1 cellular context compared by ENCODE assay signal in the genomic region with DNA sequence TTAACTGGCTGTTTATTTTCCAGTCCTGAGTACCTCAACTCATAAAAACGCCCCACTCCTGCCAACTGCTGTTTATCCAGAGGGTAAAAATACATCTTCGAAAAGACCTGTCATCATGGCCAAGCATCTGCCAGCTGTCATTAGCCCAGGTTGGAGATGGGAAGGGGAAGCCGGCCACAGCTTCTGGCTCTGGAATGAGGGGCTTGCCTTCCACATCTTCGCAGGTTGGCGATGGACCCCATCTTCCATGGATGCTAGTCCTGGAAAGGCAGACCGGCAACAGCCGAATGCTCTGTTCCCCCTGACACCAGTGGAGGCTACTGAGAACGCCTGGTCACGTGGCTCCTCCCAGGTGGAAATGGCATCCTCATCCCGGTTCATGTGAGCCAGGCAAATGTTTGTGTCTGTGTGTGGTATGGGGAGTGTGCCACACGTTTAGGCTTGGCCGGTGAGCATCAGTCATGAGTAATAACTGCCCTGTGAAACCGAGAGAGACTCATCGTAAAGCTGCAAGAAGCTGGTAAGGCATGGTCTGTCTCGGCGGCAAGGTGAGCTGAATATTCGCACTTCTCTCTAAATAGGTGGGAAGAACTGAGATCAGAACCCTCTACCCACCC.
TF ChIP-seq lines count a peak whose summit lies in the region.

No MANE protein-coding gene starts in this region.

TF ChIP-seq in HEK293, 187 proteins besides CTCF, POLR2A, EP300 and RAD21:
- TF ChIP-seq ZNF544 (tag by site-specific recombination; IDR thresholded peaks at IDR 0.05) (no peak), ZIC2 (tag by site-specific recombination; IDR thresholded peaks at IDR 0.05) (peak; percentile 6)
- TF ChIP-seq, protein P1, sequence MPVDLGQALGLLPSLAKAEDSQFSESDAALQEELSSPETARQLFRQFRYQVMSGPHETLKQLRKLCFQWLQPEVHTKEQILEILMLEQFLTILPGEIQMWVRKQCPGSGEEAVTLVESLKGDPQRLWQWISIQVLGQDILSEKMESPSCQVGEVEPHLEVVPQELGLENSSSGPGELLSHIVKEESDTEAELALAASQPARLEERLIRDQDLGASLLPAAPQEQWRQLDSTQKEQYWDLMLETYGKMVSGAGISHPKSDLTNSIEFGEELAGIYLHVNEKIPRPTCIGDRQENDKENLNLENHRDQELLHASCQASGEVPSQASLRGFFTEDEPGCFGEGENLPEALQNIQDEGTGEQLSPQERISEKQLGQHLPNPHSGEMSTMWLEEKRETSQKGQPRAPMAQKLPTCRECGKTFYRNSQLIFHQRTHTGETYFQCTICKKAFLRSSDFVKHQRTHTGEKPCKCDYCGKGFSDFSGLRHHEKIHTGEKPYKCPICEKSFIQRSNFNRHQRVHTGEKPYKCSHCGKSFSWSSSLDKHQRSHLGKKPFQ (tag by site-specific recombination; IDR thresholded peaks at IDR 0.05), result no peak
TF ChIP-seq in HEK293: peak in this region for 1.
